ENCODE assay signal across 8 cellular contexts in the genomic region with DNA sequence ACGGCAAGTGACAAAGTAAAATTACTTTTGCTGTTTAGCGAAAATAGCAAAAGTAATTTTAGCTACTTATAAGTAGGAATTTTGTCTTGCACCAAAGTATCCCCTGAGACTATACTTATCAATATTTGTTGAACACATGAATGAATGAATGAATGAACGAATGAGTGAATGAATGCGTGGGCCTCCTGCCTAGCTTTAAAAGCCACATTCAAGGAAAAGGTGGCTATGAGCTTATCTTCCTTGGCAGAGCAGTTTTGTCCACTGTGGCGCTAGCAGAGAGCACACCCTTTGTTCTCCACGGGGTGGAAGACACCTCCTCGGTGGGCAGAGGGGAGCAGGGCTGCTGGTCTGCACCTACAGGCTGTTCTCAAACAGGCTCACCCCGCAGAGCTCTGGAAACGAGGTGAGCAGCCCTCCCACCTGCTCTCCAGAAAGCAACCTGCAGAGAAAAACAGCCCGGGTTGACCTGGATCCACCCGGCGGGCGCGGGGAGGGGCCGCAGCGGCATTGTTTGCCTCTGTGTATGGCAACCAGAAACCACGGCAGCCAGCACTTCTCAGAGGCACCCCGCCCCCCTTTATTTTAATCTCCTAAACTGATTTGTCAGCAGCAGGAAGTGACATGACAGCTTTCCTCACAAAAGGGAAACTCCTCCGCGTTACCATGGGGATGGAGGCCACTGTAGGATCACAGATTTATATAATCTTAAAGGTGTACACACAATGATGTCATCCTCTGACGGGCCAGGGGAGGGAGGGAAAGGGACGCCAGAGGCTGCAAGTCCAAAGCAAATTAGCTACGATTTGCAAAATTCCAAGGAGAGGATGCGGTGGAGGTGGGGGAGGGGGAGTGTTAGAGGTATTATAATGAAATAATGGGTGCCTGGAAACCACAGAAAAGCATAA. TPM values are rescaled to one million over a fixed set of nuclear protein-coding genes. Genes with fewer than 3 reads are reported as not detected.
DNase-seq lines count a peak whose midpoint lies in the region; ATAC-seq, FAIRE-seq and TF ChIP-seq lines count a peak whose summit lies in the region.

No MANE protein-coding gene starts in this region.

- DNase-seq in GM12892 (ENCODE audit: insufficient read length) = peak; percentile 82
- DNase-seq in NCI-H1436 treated with DMSO at 0.1 percent for 48 hours (lab: John Stamatoyannopoulos, UW) = peak; percentile 91
- DNase-seq in T follicular helper cell (ENCODE audit: low read depth) = peak; percentile 96
- peak; percentile 96 to 100 (median 98) for DNase-seq in adrenal gland
- peak; percentile 90 to 100 for DNase-seq in heart right ventricle
- DNase-seq in posterior cingulate gyrus = peak; percentile 71 to 98 (median 84)
- peak; percentile 98 to 100 for DNase-seq in upper lobe of left lung

- 7 to 14% (median 9%) methylated on average over 13 to 24 of the region's 24 CpGs for WGBS in adrenal gland, 4 donors
- WGBS in heart right ventricle, 2 donors = 5 to 6% methylated on average over 24 of the region's 24 CpGs
- WGBS in upper lobe of left lung, 2 donors = 8 to 9% methylated on average over 22 to 24 of the region's 24 CpGs

- peak overlapping the region; percentile 99 to 100 (median 99) for H3K27ac ChIP-seq in adrenal gland
- H3K27ac ChIP-seq in heart right ventricle = peak overlapping the region; percentile 95 to 100 (median 100)
- peak overlapping the region; percentile 99 to 100 (median 99) for H3K27ac ChIP-seq in upper lobe of left lung

- H3K4me1 ChIP-seq in adrenal gland (replicated peaks in 1 of 2) (peaks cover 32 to 49% of the 10 kb centered on the region in 2 donors), heart right ventricle (peaks cover 8 to 63% (median 37%) of the 10 kb centered on the region in 9 donors), upper lobe of left lung (peaks cover 11 to 40% (median 22%) of the 10 kb centered on the region in 4 donors)

- peak; percentile 61 to 98 (median 84) for TF ChIP-seq EP300 in upper lobe of left lung (IDR thresholded peaks at IDR 0.05)

- peak overlapping the region in 2 of 4 donors; percentile 5 to 90 for H3K4me3 ChIP-seq in adrenal gland
- peak overlapping the region in 9 of 10 donors; percentile 6 to 99 (median 93) for H3K4me3 ChIP-seq in heart right ventricle
- peak overlapping the region in 3 of 4 donors; percentile 62 to 78 (median 76) for H3K4me3 ChIP-seq in upper lobe of left lung

- TF ChIP-seq CTCF in adrenal gland (IDR thresholded peaks at IDR 0.05) (peak in 3 of 6 experiments; percentile 16 to 35 (median 32)), heart right ventricle (IDR thresholded peaks at IDR 0.05) (no peak), upper lobe of left lung (IDR thresholded peaks at IDR 0.05) (peak in 4 of 6 experiments; percentile 19 to 43 (median 25))

- H3K9me3 ChIP-seq in adrenal gland (replicated peaks in 1 of 3) (no peaks in the 10 kb centered on the region), heart right ventricle (peaks cover 0 to 9% (median 4%) of the 10 kb centered on the region in 11 donors), upper lobe of left lung (no peaks in the 10 kb centered on the region)

- FAIRE-seq in GM12892 (lab: Jason Lieb, UNC) = peak; percentile 40

- ATAC-seq in HG02852 (IDR thresholded peaks at IDR 0.05; ENCODE audit: unreplicated experiment) (peak; percentile 88), heart right ventricle (peak; percentile 64 to 82 (median 72)), upper lobe of left lung (ENCODE audit: low FRiP score in 2 of 2) (peak; percentile 68 to 91)

- H3K27me3 ChIP-seq in adrenal gland = no peaks in the 10 kb centered on the region
- no peaks in the 10 kb centered on the region for H3K27me3 ChIP-seq in heart right ventricle
- H3K27me3 ChIP-seq in upper lobe of left lung = no peaks in the 10 kb centered on the region

- intact Hi-C loops in adrenal gland (cut with DNase I) = loop anchor here (5.0 kb wide), 1 partner anchor 48 kb away; no protein-coding TSS in a partner anchor
- intact Hi-C loops in heart right ventricle (cut with DNase I) = loop anchor here in 4 of 10 donors (1.0 to 10.0 kb wide), 6 partner anchors 14 to 180 kb away; no protein-coding TSS in a partner anchor
- intact Hi-C loops in posterior cingulate gyrus (cut with DNase I) = no loop called here

- peaks cover 0 to 27% of the 10 kb centered on the region in 2 donors for H3K36me3 ChIP-seq in adrenal gland (replicated peaks in 1 of 2)
- peaks cover 6 to 36% (median 23%) of the 10 kb centered on the region in 9 donors for H3K36me3 ChIP-seq in heart right ventricle
- H3K36me3 ChIP-seq in upper lobe of left lung = peaks cover 20 to 34% (median 26%) of the 10 kb centered on the region in 4 donors

- no peak for TF ChIP-seq POLR2A in GM12892 (IDR thresholded peaks at IDR 0.05; ENCODE audit: low read depth, low read length)
- peak in 1 of 2 donors; percentile 46 for TF ChIP-seq POLR2A in adrenal gland (IDR thresholded peaks at IDR 0.05)
- peak in 2 of 4 donors; percentile 47 to 71 for TF ChIP-seq POLR2A in upper lobe of left lung (IDR thresholded peaks at IDR 0.05)

RNA-seq across cellular contexts. Expression of a gene that starts 5.9 kb away (rescaled TPM):
- 4.0 TPM for polyA plus RNA-seq in GM12892 (2012; ENCODE audit: missing spikeins)
- 100 to 1,000 TPM in 7 of 8 donors, 10 to 100 TPM in 1; 60.5 to 603 (median 339) TPM for total RNA-seq in adrenal gland
- 100 to 1,000 TPM in 1 of 3 donors, 10 to 100 TPM in 2; 59.5 to 107 (median 77.1) TPM for polyA plus RNA-seq in adrenal gland
- total RNA-seq in heart right ventricle = 100 to 1,000 TPM in 7 of 10 donors, 10 to 100 TPM in 3; 55.7 to 215 (median 143) TPM
- 10 to 100 TPM; 33.3 to 98.6 TPM for polyA plus RNA-seq in heart right ventricle
- total RNA-seq in upper lobe of left lung = 1,000 to 10,000 TPM in 3 of 6 donors, 100 to 1,000 TPM in 3; 568 to 1,492 (median 904) TPM

Comparison
In these comparisons a context has a peak if more than half of its experiments do, and no peak if none do; other contexts are left out.
1. CTCF ChIP-seq: peak in upper lobe of left lung (4 of 6); none in heart right ventricle (0 of 9).
2. Peak in every context shown above with its lines, with median percentiles within 50 percentile points of each other: DNase-seq, ATAC-seq and H3K27ac ChIP-seq.